8 cellular contexts compared by ENCODE assay signal in genomic region chr7:102061981-102062390, GRCh38.
A peak's percentile ranks its signal among the peaks of the same experiment; 100 is the strongest.
DNase-seq lines count a peak whose midpoint lies in the region; FAIRE-seq and TF ChIP-seq lines count a peak whose summit lies in the region.

No MANE protein-coding gene starts in this region.

- intact Hi-C loops in lower leg skin (cut with DNase I; ENCODE audit: low total_unique reads), result no loop called here

- H3K27ac Mint-ChIP-seq in HFFc6, result peak overlapping the region; percentile 58

- H3K36me3 Mint-ChIP-seq in HFFc6 (ENCODE audit: low read depth), result peaks cover 15% of the 10 kb centered on the region

- H3K4me1 Mint-ChIP-seq in HFFc6 (ENCODE audit: low read depth), result peaks cover 29% of the 10 kb centered on the region

- H3K4me3 Mint-ChIP-seq in HFFc6, result no peak overlapping the region

- 86 to 87% methylated on average over 8 of the region's 8 CpGs for WGBS in lower leg skin, 2 donors

- peak; percentile 79 for FAIRE-seq in GM18507 (lab: Jason Lieb, UNC)

- H3K27me3 Mint-ChIP-seq in HFFc6 (ENCODE audit: insufficient read depth), result peaks cover 5% of the 10 kb centered on the region

- TF ChIP-seq POLR2A in lower leg skin (IDR thresholded peaks at IDR 0.05), result no peak

- no peaks in the 10 kb centered on the region for H3K9me3 Mint-ChIP-seq in HFFc6

- no peak for TF ChIP-seq CTCF in HFFc6 (IDR thresholded peaks at IDR 0.05)
- TF ChIP-seq CTCF in lower leg skin (IDR thresholded peaks at IDR 0.05), result no peak

- no peak overlapping the region for H3K4me3 ChIP-seq in lower leg skin (ENCODE audit: low read depth, poor library complexity, severe bottlenecking)

- DNase-seq in GM18507 (ENCODE audit: extremely low spot score, insufficient read length, low read depth), result peak; percentile 72
- DNase-seq in HFFc6, result no peak
- peak; percentile 10 for DNase-seq in NCI-H526 treated with DMSO at 0.1 percent for 48 hours (lab: John Stamatoyannopoulos, UW)
- DNase-seq in mesenteric fat pad (ENCODE audit: low spot score), result peak; percentile 79
- no peak for DNase-seq in lower leg skin (ENCODE audit: low spot score in 2 of 2)
- DNase-seq in NCI-H524 (lab: John Stamatoyannopoulos, UW), result no peak
- no peak for DNase-seq in activated CD4-positive, alpha-beta T cell treated with anti-CD3 and anti-CD28 coated beads for 1 hour
- DNase-seq in superior temporal gyrus (ENCODE audit: extremely low spot score), result no peak

Comparison
In these comparisons a context has a peak if more than half of its experiments do, and no peak if none do; other contexts are left out.
1. DNase-seq: peak in GM18507 (single experiment), NCI-H526 treated with DMSO at 0.1 percent for 48 hours (single experiment) and mesenteric fat pad (single experiment); none in HFFc6 (single experiment), lower leg skin (0 of 2), NCI-H524 (0 of 2), activated CD4-positive, alpha-beta T cell treated with anti-CD3 and anti-CD28 coated beads for 1 hour (single experiment) and superior temporal gyrus (single experiment).